8 cellular contexts compared by ENCODE assay signal in genomic region chr2:95208101-95208500, GRCh38. TPM values are rescaled to one million over a fixed set of nuclear protein-coding genes. Genes with fewer than 3 reads are reported as not detected.
DNase-seq lines count a peak whose midpoint lies in the region; ATAC-seq and TF ChIP-seq lines count a peak whose summit lies in the region.
"Had no signal": no experiment of that assay in that cellular context is flagged by ENCODE, and none has a peak within 500 bp of the region (broad histone marks: within the 10 kb centered on the region; RNA-seq: fewer than 3 reads in every experiment).

No MANE protein-coding gene starts in this region.

- no peak for ATAC-seq in stimulated activated effector memory CD8-positive, alpha-beta T cell treated with anti-CD3 and anti-CD28 coated beads, Interleukin-12 subunit alpha, Interleukin-12 subunit beta, amount 100 ng/mL, for 72 hours
- ATAC-seq in HG02981 (IDR thresholded peaks at IDR 0.05; ENCODE audit: unreplicated experiment) = no peak

- in situ Hi-C loops in GM13976 (cut with MboI; ENCODE audit: low sequenced_read_pairs, unreplicated experiment) = no loop called here

- CTCF ChIA-PET in activated CD4-positive, alpha-beta memory T cell treated with anti-CD3 and anti-CD28 coated beads for 36 hours (lab: Charles Lee) = no interaction called here

- H3K27ac Mint-ChIP-seq in H9 = peak overlapping the region in 1 of 3 experiments; percentile 88; a peak in 1 of 7 replicates
- H3K27ac Mint-ChIP-seq in activated CD4-positive, alpha-beta memory T cell treated with anti-CD3 and anti-CD28 coated beads for 36 hours = no peak overlapping the region
- H3K27ac Mint-ChIP-seq in stimulated activated effector memory CD8-positive, alpha-beta T cell treated with anti-CD3 and anti-CD28 coated beads, Interleukin-12 subunit alpha, Interleukin-12 subunit beta, amount 100 ng/mL, for 72 hours = peak overlapping the region; percentile 83

- no CpG with 5 or more reads among the region's 6 CpGs for WGBS in H9 (ENCODE audit: extremely low coverage, insufficient read length, low lambda C conversion rate)
- WGBS in hepatocyte (ENCODE audit: low lambda C conversion rate, missing lambda C conversion rate) = 77% methylated on average over 6 of the region's 6 CpGs

- H4K20me1 ChIP-seq in H9 (ENCODE audit: control insufficient read depth, insufficient read depth, insufficient read length) = no peaks in the 10 kb centered on the region
- no peaks in the 10 kb centered on the region for H4K20me1 ChIP-seq in hepatocyte (ENCODE audit: insufficient read depth, poor library complexity, severe bottlenecking)

- H2BK12ac ChIP-seq in H9 (ENCODE audit: insufficient read length, low read depth, low read length) = no peak overlapping the region

- no peak overlapping the region; the same call in 1 of the 2 replicates for H3K14ac ChIP-seq in H9 (ENCODE audit: insufficient read depth, low read length)

- H3K9me3 Mint-ChIP-seq in H9 = peaks cover 40% of the 10 kb centered on the region in 2 experiments
- H3K9me3 Mint-ChIP-seq in activated CD4-positive, alpha-beta memory T cell treated with anti-CD3 and anti-CD28 coated beads for 36 hours = peaks cover 37% of the 10 kb centered on the region
- H3K9me3 Mint-ChIP-seq in stimulated activated effector memory CD8-positive, alpha-beta T cell treated with anti-CD3 and anti-CD28 coated beads, Interleukin-12 subunit alpha, Interleukin-12 subunit beta, amount 100 ng/mL, for 72 hours = peaks cover 21% of the 10 kb centered on the region

- H2AFZ ChIP-seq in H9 (ENCODE audit: low read length) (no peak overlapping the region), hepatocyte (peak overlapping the region; percentile 77)

- no peak overlapping the region for H2BK120ac ChIP-seq in H9 (ENCODE audit: low read depth, low read length, poor library complexity, severe bottlenecking)

- H3K4me3 Mint-ChIP-seq in H9 = peak overlapping the region; percentile 86 to 92
- peak overlapping the region; percentile 89 for H3K4me3 Mint-ChIP-seq in activated CD4-positive, alpha-beta memory T cell treated with anti-CD3 and anti-CD28 coated beads for 36 hours
- peak overlapping the region; percentile 86 for H3K4me3 Mint-ChIP-seq in stimulated activated effector memory CD8-positive, alpha-beta T cell treated with anti-CD3 and anti-CD28 coated beads, Interleukin-12 subunit alpha, Interleukin-12 subunit beta, amount 100 ng/mL, for 72 hours

- H2BK5ac ChIP-seq in H9 (ENCODE audit: insufficient read length, low read length) = no peak overlapping the region

- no peak for DNase-seq in H9
- no peak for DNase-seq in activated CD4-positive, alpha-beta memory T cell treated with anti-CD3 and anti-CD28 coated beads for 36 hours
- DNase-seq in hepatocyte (ENCODE audit: low spot score) = no peak
- DNase-seq in stimulated activated effector memory CD8-positive, alpha-beta T cell treated with anti-CD3 and anti-CD28 coated beads, Interleukin-12 subunit alpha, Interleukin-12 subunit beta, amount 100 ng/mL, for 72 hours (ENCODE audit: low spot score in 2 of 2) = no peak
- DNase-seq in GM13976 (ENCODE audit: low spot score) = no peak
- no peak for DNase-seq in mesenteric fat pad (ENCODE audit: low spot score)
- DNase-seq: activated CD4-positive, alpha-beta T cell treated with anti-CD3 and anti-CD28 coated beads for 1 hour had no signal

- H2AK5ac ChIP-seq in H9 (ENCODE audit: insufficient read length, low read length) = no peak overlapping the region

- no peak overlapping the region for H3K18ac ChIP-seq in H9 (ENCODE audit: insufficient read length, low read depth, low read length)

- H3K4me1 ChIP-seq in H9 (ENCODE audit: insufficient read depth, low read length) (no peaks in the 10 kb centered on the region), hepatocyte (ENCODE audit: insufficient read depth) (peaks cover 10% of the 10 kb centered on the region)

- H3K9me2 ChIP-seq in hepatocyte (replicated peaks; ENCODE audit: insufficient read depth) = no peaks in the 10 kb centered on the region

- H4K8ac ChIP-seq in H9 (replicated peaks; ENCODE audit: insufficient read length, low read depth, low read length) = no peak overlapping the region

- H3K56ac ChIP-seq in H9 (ENCODE audit: insufficient read length, low read depth, low read length) = no peak overlapping the region

- H3K4me3 ChIP-seq in hepatocyte = peak overlapping the region; percentile 64

- no peak overlapping the region for H2BK15ac ChIP-seq in H9 (ENCODE audit: low read depth, low read length)

- H3K9ac ChIP-seq in H9 (ENCODE audit: extremely low read depth, insufficient read length, low read length) = peak overlapping the region; percentile 44

- peaks cover 8% of the 10 kb centered on the region for H3K27me3 ChIP-seq in H9 (ENCODE audit: insufficient read depth, low read length)
- no peaks in the 10 kb centered on the region for H3K27me3 ChIP-seq in hepatocyte

- H3K23me2 ChIP-seq in H9 (ENCODE audit: insufficient read length, low read depth, low read length, poor library complexity, severe bottlenecking) = peaks cover 3% of the 10 kb centered on the region

- H3K23ac ChIP-seq in H9 (ENCODE audit: insufficient read length, low read depth, low read length) = no peak overlapping the region

- intact Hi-C loops in activated CD4-positive, alpha-beta memory T cell treated with anti-CD3 and anti-CD28 coated beads for 36 hours (cut with micrococcal nuclease) = no loop called here

- no peaks in the 10 kb centered on the region for H3K79me1 ChIP-seq in H9 (ENCODE audit: insufficient read depth, low read depth, low read length, poor library complexity, severe bottlenecking)

- peaks cover 6% of the 10 kb centered on the region for H3K36me3 ChIP-seq in hepatocyte (replicated peaks; ENCODE audit: insufficient read depth, low read depth)

- H3T11ph ChIP-seq in H9 (ENCODE audit: low read length) = no peak overlapping the region

- no peak overlapping the region for H4K91ac ChIP-seq in H9 (ENCODE audit: insufficient read length, low read depth, low read length)

- H3K27ac ChIP-seq in H9 (ENCODE audit: insufficient read length, low read depth, low read length) = no peak overlapping the region
- H3K27ac ChIP-seq in hepatocyte = peak overlapping the region; percentile 38

- TF ChIP-seq CTCF in H9 (conservative IDR thresholded peaks at IDR 0.05) = no peak
- TF ChIP-seq CTCF in hepatocyte (IDR thresholded peaks at IDR 0.05; ENCODE audit: poor library complexity) = no peak
- no peak for TF ChIP-seq CTCF in GM13976 (IDR thresholded peaks at IDR 0.05; ENCODE audit: borderline replicate concordance, control extremely low read depth, extremely low read depth, insufficient read depth, missing control alignments)

- peaks cover 21 to 25% of the 10 kb centered on the region in 2 experiments for H3K4me1 Mint-ChIP-seq in H9
- peaks cover 15% of the 10 kb centered on the region for H3K4me1 Mint-ChIP-seq in activated CD4-positive, alpha-beta memory T cell treated with anti-CD3 and anti-CD28 coated beads for 36 hours (ENCODE audit: low read depth)
- H3K4me1 Mint-ChIP-seq in stimulated activated effector memory CD8-positive, alpha-beta T cell treated with anti-CD3 and anti-CD28 coated beads, Interleukin-12 subunit alpha, Interleukin-12 subunit beta, amount 100 ng/mL, for 72 hours = peaks cover 13% of the 10 kb centered on the region

- H2BK20ac ChIP-seq in H9 (ENCODE audit: low read depth, low read length, poor library complexity, severe bottlenecking) = no peak overlapping the region

- peaks cover 42 to 50% (median 43%) of the 10 kb centered on the region in 3 experiments for H3K36me3 Mint-ChIP-seq in H9 (ENCODE audit: insufficient read depth in 1 of 3, low read depth in 3 of 3)
- peaks cover 41% of the 10 kb centered on the region for H3K36me3 Mint-ChIP-seq in activated CD4-positive, alpha-beta memory T cell treated with anti-CD3 and anti-CD28 coated beads for 36 hours
- H3K36me3 Mint-ChIP-seq in stimulated activated effector memory CD8-positive, alpha-beta T cell treated with anti-CD3 and anti-CD28 coated beads, Interleukin-12 subunit alpha, Interleukin-12 subunit beta, amount 100 ng/mL, for 72 hours = peaks cover 27% of the 10 kb centered on the region

- POLR2A ChIA-PET in activated CD4-positive, alpha-beta memory T cell treated with anti-CD3 and anti-CD28 coated beads for 36 hours (lab: Charles Lee) = no interaction called here

- peaks cover 30% of the 10 kb centered on the region for H3K9me3 ChIP-seq in H9 (ENCODE audit: control insufficient read depth, low read depth, low read length)
- H3K9me3 ChIP-seq in hepatocyte (ENCODE audit: low read depth) = peaks cover 10% of the 10 kb centered on the region

- H3K79me2 ChIP-seq in H9 (ENCODE audit: insufficient read depth, low read length) (no peaks in the 10 kb centered on the region), hepatocyte (peaks cover 11% of the 10 kb centered on the region)

- H3K4me2 ChIP-seq in H9 (ENCODE audit: insufficient read depth, insufficient read length, low read length) (peak overlapping the region; percentile 47), hepatocyte (peak overlapping the region; percentile 82)

- H3K27me3 Mint-ChIP-seq in H9 (ENCODE audit: low read depth) = peaks cover 21% of the 10 kb centered on the region
- no peaks in the 10 kb centered on the region for H3K27me3 Mint-ChIP-seq in activated CD4-positive, alpha-beta memory T cell treated with anti-CD3 and anti-CD28 coated beads for 36 hours

- H4K5ac ChIP-seq in H9 (ENCODE audit: insufficient read length, low read depth, low read length) = no peak overlapping the region

- H3K4ac ChIP-seq in H9 (ENCODE audit: low read depth, low read length) = no peak overlapping the region

RNA-seq across cellular contexts. Expression of gene ZNF892, which starts 0.8 kb away (rescaled TPM):
- total RNA-seq in H9 (2021) (13.2 and 13.3 TPM in 2 replicates), hepatocyte (3.1 and 3.7 TPM in 2 replicates), mesenteric fat pad (3.6 TPM)
- total RNA-seq in activated CD4-positive, alpha-beta memory T cell treated with anti-CD3 and anti-CD28 coated beads for 36 hours = 1 to 10 TPM; 2.7 to 3.3 TPM
- 0.13 and 0.66 TPM in 2 replicates for polyA plus RNA-seq in hepatocyte

RNA-seq across cellular contexts. Expression of gene ZNF2, which starts 42.5 kb away (rescaled TPM):
- total RNA-seq in H9 (2021) (2.2 and 2.7 TPM in 2 replicates), hepatocyte (3.7 and 4.5 TPM in 2 replicates), mesenteric fat pad (2.6 TPM)
- total RNA-seq in activated CD4-positive, alpha-beta memory T cell treated with anti-CD3 and anti-CD28 coated beads for 36 hours = 1 to 10 TPM; 3.9 to 4.4 TPM
- polyA plus RNA-seq in hepatocyte = 2.1 and 2.2 TPM in 2 replicates

RNA-seq across cellular contexts. Expression of gene ZNF514, which starts 48.5 kb away (rescaled TPM):
- total RNA-seq in H9 (2021) = 11.9 and 12.9 TPM in 2 replicates
- 10 to 100 TPM; 10.8 to 11.6 TPM for total RNA-seq in activated CD4-positive, alpha-beta memory T cell treated with anti-CD3 and anti-CD28 coated beads for 36 hours
- 11.8 and 14.6 TPM in 2 replicates for total RNA-seq in hepatocyte
- 4.2 and 9.3 TPM in 2 replicates for polyA plus RNA-seq in hepatocyte
- total RNA-seq in mesenteric fat pad = 11.7 TPM
